In genomic region chr21:15309022-15309590, GRCh38 we compare ENCODE assay signal across 18 cellular contexts.
DNase-seq lines count a peak whose midpoint lies in the region; ATAC-seq and TF ChIP-seq lines count a peak whose summit lies in the region.
"Had no signal": no experiment of that assay in that cellular context is flagged by ENCODE, and none has a peak within 500 bp of the region (broad histone marks: within the 10 kb centered on the region; RNA-seq: fewer than 3 reads in every experiment).

No MANE protein-coding gene starts in this region.

- H3K27me3 ChIP-seq in mammary epithelial cell (ENCODE audit: insufficient read depth, low read length) (no peaks in the 10 kb centered on the region), breast epithelium (no peaks in the 10 kb centered on the region), psoas muscle (ENCODE audit: insufficient read depth in 3 of 3, low read length in 2 of 3) (no peaks in the 10 kb centered on the region), lower lobe of right lung (ENCODE audit: low read depth) (no peaks in the 10 kb centered on the region)

- H3K27ac ChIP-seq in mammary epithelial cell (ENCODE audit: insufficient read depth, low read depth, low read length) (no peak overlapping the region), breast epithelium (no peak overlapping the region), psoas muscle (peak overlapping the region; percentile 47), lower lobe of right lung (no peak overlapping the region)
- H3K27ac ChIP-seq: 22Rv1, C4-2B, KMS-11 had no signal

- no peak for TF ChIP-seq POLR2A in breast epithelium (IDR thresholded peaks at IDR 0.05)

- H3K36me3 ChIP-seq in mammary epithelial cell (ENCODE audit: insufficient read depth, low read length) (no peaks in the 10 kb centered on the region), breast epithelium (no peaks in the 10 kb centered on the region), psoas muscle (ENCODE audit: insufficient read depth in 1 of 2, low read depth in 1 of 2) (no peaks in the 10 kb centered on the region), lower lobe of right lung (no peaks in the 10 kb centered on the region)

- DNase-seq in mammary epithelial cell: peak; percentile 74
- no peak for DNase-seq in breast epithelium (ENCODE audit: low spot score in 2 of 2)
- peak; percentile 31 for DNase-seq in fibroblast of mammary gland (ENCODE audit: low read depth)
- no peak for DNase-seq in psoas muscle
- DNase-seq in stimulated activated CD4-positive, alpha-beta T cell treated with anti-CD3 and anti-CD28 coated beads, Interleukin-1b, Interleukin-23, amount 100 ng/mL, for 48 hours: no peak
- no peak for DNase-seq in lower lobe of right lung
- DNase-seq in T-helper 2 cell: no peak
- DNase-seq: AML-193, DMS79, NCI-H1048, NCI-H1436, NCI-H1930, NCI-H345, NCI-H524 treated with DMSO at 0.1 percent for 48 hours had no signal

- H2AFZ ChIP-seq in mammary epithelial cell (ENCODE audit: low read depth, low read length): peak overlapping the region; percentile 60

- peak; percentile 77 to 89 (median 82) for ATAC-seq in psoas muscle
- no peak for ATAC-seq in lower lobe of right lung
- ATAC-seq in HG03045 (IDR thresholded peaks at IDR 0.05; ENCODE audit: unreplicated experiment): no peak

- intact Hi-C loops in mammary epithelial cell (cut with micrococcal nuclease) (no loop called here), breast epithelium (cut with DNase I; ENCODE audit: low total_unique reads) (no loop called here), psoas muscle (cut with DNase I) (loop anchor here in 1 of 2 donors (10.0 kb wide), 2 partner anchors 136 to 176 kb away; no protein-coding TSS in a partner anchor), lower lobe of right lung (cut with DNase I) (no loop called here)

- H3K4me1 ChIP-seq in mammary epithelial cell (ENCODE audit: insufficient read depth, low read length) (peaks cover 13% of the 10 kb centered on the region), breast epithelium (no peaks in the 10 kb centered on the region), psoas muscle (peaks cover 11% of the 10 kb centered on the region), lower lobe of right lung (no peaks in the 10 kb centered on the region)

- H3K9me3 ChIP-seq in mammary epithelial cell (replicated peaks; ENCODE audit: insufficient read depth, low read length): no peaks in the 10 kb centered on the region
- H3K9me3 ChIP-seq in breast epithelium: no peaks in the 10 kb centered on the region
- no peaks in the 10 kb centered on the region for H3K9me3 ChIP-seq in psoas muscle
- H3K9me3 ChIP-seq in lower lobe of right lung: no peaks in the 10 kb centered on the region

- H3K4me2 ChIP-seq in mammary epithelial cell (ENCODE audit: insufficient read depth, low read depth, low read length): no peak overlapping the region
- H3K4me2 ChIP-seq: KMS-11 had no signal

- no peak overlapping the region for H3K4me3 ChIP-seq in mammary epithelial cell (replicated peaks in 1 of 3; ENCODE audit: insufficient read depth in 1 of 3, low read depth in 2 of 3, low read length in 3 of 3)
- no peak overlapping the region for H3K4me3 ChIP-seq in breast epithelium
- H3K4me3 ChIP-seq in fibroblast of mammary gland (ENCODE audit: control insufficient read depth, low read depth, low read length): no peak overlapping the region
- H3K4me3 ChIP-seq in psoas muscle: no peak overlapping the region
- H3K4me3 ChIP-seq in lower lobe of right lung: no peak overlapping the region

- CTCF ChIA-PET in mammary epithelial cell (lab: Charles Lee; ENCODE audit: low non-redundant PET): no interaction called here

- H4K20me1 ChIP-seq in mammary epithelial cell (ENCODE audit: insufficient read depth, low read length): no peaks in the 10 kb centered on the region

- H3K79me2 ChIP-seq in mammary epithelial cell (ENCODE audit: insufficient read depth, low read length): no peaks in the 10 kb centered on the region

- no TSS peak for BruUV-seq in mammary epithelial cell (replicated peaks; lab: Mats Ljungman, UMichigan)

- dilution Hi-C loops in mammary epithelial cell (cut with HindIII; ENCODE audit: low sequenced_read_pairs): no loop called here

- WGBS in mammary epithelial cell (ENCODE audit: low coverage, missing lambda C conversion rate): 35% methylated on average over 4 of the region's 4 CpGs
- 17 to 33% (median 19%) methylated on average over 4 of the region's 4 CpGs for WGBS in psoas muscle, 3 donors

- in situ Hi-C loops in mammary epithelial cell (cut with MboI; ENCODE audit: low sequenced_read_pairs in 2 of 2): no loop called here

- no peak for TF ChIP-seq CTCF in mammary epithelial cell (conservative IDR thresholded peaks at IDR 0.05 in 1 of 2, IDR thresholded peaks at IDR 0.05 in 1 of 2; ENCODE audit: extremely low read depth in 1 of 2, insufficient read depth in 1 of 2, low read depth in 1 of 2, low read length in 2 of 2)
- no peak for TF ChIP-seq CTCF in breast epithelium (IDR thresholded peaks at IDR 0.05)
- TF ChIP-seq CTCF in fibroblast of mammary gland (conservative IDR thresholded peaks at IDR 0.05; ENCODE audit: control insufficient read depth, insufficient read depth, low read depth, low read length): no peak
- no peak for TF ChIP-seq CTCF in psoas muscle (IDR thresholded peaks at IDR 0.05)
- no peak for TF ChIP-seq CTCF in lower lobe of right lung (IDR thresholded peaks at IDR 0.05)

- no peak overlapping the region for H3K9ac ChIP-seq in mammary epithelial cell (ENCODE audit: insufficient read depth, low read length)
- H3K9ac ChIP-seq: KMS-11 had no signal

Comparison
In these comparisons a context has a peak if more than half of its experiments do, and no peak if none do; other contexts are left out.
1. DNase-seq: peak in mammary epithelial cell (single experiment) and fibroblast of mammary gland (single experiment); none in breast epithelium (0 of 2), psoas muscle (0 of 2), stimulated activated CD4-positive, alpha-beta T cell treated with anti-CD3 and anti-CD28 coated beads, Interleukin-1b, Interleukin-23, amount 100 ng/mL, for 48 hours (single experiment), lower lobe of right lung (single experiment) and T-helper 2 cell (0 of 5).
2. ATAC-seq: peak in psoas muscle (4 of 4); none in lower lobe of right lung (0 of 2) and HG03045 (single experiment).